ENCODE assay signal across 19 cellular contexts in genomic region chr3:133162906-133163305, GRCh38.
"Had no signal": no experiment of that assay in that cellular context is flagged by ENCODE, and none has a peak within 500 bp of the region (broad histone marks: within the 10 kb centered on the region; RNA-seq: fewer than 3 reads in every experiment).

No MANE protein-coding gene starts in this region.

- H3K36me3 ChIP-seq: ascending aorta, lower lobe of right lung, spleen, tibial artery had no signal

- H3K27ac ChIP-seq: ascending aorta, epithelial cell of prostate, foreskin keratinocyte, lower lobe of right lung, parathyroid adenoma, spleen, tibial artery, VCaP had no signal

- H3K4me1 ChIP-seq: ascending aorta, foreskin keratinocyte, parathyroid adenoma, spleen, tibial artery had no signal

- H3K4me3 ChIP-seq: ascending aorta, lower lobe of right lung, spleen, tibial artery had no signal

- H3K27me3 ChIP-seq: ascending aorta, foreskin keratinocyte, tibial artery had no signal

- ATAC-seq: activated T-cell treated with anti-CD3 and anti-CD28 coated beads, Interleukin-2, amount 50 U/mL, for 4 hours; foreskin keratinocyte; lower lobe of right lung; natural killer cell treated with Interleukin-12 subunit alpha and Interleukin-12 subunit beta and Interleukin-15 and Interleukin-18, amount 100 ng/mL, for 72 hours had no signal

- DNase-seq: activated CD4-positive, alpha-beta T cell treated with anti-CD3 and anti-CD28 coated beads, Interleukin-2, amount 50 U/mL, for 1 hour; activated CD4-positive, CD25-positive, alpha-beta regulatory T cell treated with anti-CD3 and anti-CD28 coated beads, Interleukin-2, amount 50 U/mL, for 72 hours; activated CD8-positive, alpha-beta memory T cell treated with anti-CD3 and anti-CD28 coated beads, Interleukin-2, amount 50 U/mL, for 4 hours; activated naive CD4-positive, alpha-beta T cell treated with anti-CD3 and anti-CD28 coated beads, Interleukin-2, amount 50 U/mL, for 16 hours; activated T-cell treated with anti-CD3 and anti-CD28 coated beads, Interleukin-2, amount 50 U/mL, for 4 hours; endodermal cell; foreskin keratinocyte; glutamatergic neuron; islet precursor cell; lower lobe of right lung; spleen; stimulated activated naive CD4-positive, alpha-beta T cell; T-helper 2 cell; tibial artery had no signal

- H3K9me3 ChIP-seq: ascending aorta, lower lobe of right lung, tibial artery had no signal
